21 cellular contexts compared by ENCODE assay signal in the genomic region with DNA sequence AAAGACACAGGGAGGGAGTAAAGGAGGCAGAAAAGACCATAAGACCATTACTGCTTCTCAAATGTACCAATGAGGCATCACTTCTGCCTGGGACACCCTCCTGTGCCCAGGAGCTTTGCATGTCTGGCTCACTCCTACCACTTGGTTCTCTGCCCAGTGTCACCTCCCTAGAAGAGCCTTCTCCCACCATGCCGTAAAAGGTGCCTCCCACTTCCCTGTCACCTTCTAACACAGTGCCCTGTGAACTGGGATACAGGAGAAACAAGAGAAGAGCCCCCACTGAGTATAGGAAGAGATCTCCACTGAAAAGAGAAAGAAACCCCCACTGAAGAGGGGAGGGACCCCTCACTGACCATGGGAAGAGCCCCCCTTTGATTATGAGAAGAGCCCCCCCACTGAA.
DNase-seq lines count a peak whose midpoint lies in the region; ATAC-seq, FAIRE-seq and TF ChIP-seq lines count a peak whose summit lies in the region.
"Had no signal": no experiment of that assay in that cellular context is flagged by ENCODE, and none has a peak within 500 bp of the region (broad histone marks: within the 10 kb centered on the region; RNA-seq: fewer than 3 reads in every experiment).

No MANE protein-coding gene starts in this region.

- H2BK20ac ChIP-seq in H1 (ENCODE audit: low read length), result 0 out of 2 replicates have a peak overlapping the region, but pooled peaks have one; percentile 86

- H2BK5ac ChIP-seq in H1 (ENCODE audit: low read depth, low read length), result no peak overlapping the region

- H3K27me3 ChIP-seq in H1 (replicated peaks in 1 of 4; ENCODE audit: control insufficient read depth in 3 of 4, extremely low read depth in 1 of 4, insufficient read depth in 3 of 4, low read length in 3 of 4) (no peaks in the 10 kb centered on the region), testis (no peaks in the 10 kb centered on the region)

- H2AFZ ChIP-seq in H1 (ENCODE audit: low read length), result no peak overlapping the region

- H3K79me1 ChIP-seq in H1 (ENCODE audit: low read depth, low read length), result no peaks in the 10 kb centered on the region

- TF ChIP-seq RAD21 in H1 (IDR thresholded peaks at IDR 0.05 in 1 of 2, conservative IDR thresholded peaks at IDR 0.05 in 1 of 2; ENCODE audit: low read depth in 2 of 2, low read length in 2 of 2), result no peak

- H3K23me2 ChIP-seq in H1 (ENCODE audit: low read depth, low read length), result no peaks in the 10 kb centered on the region

- WGBS in H1 (ENCODE audit: extremely low coverage in 1 of 2, insufficient coverage in 1 of 2, insufficient read length in 1 of 2, insufficient replicate concordance in 2 of 2, low coverage in 1 of 2, low lambda C conversion rate in 2 of 2, missing lambda C conversion rate in 1 of 2), 2 experiments, result 100% methylated on average over 1 of the region's 1 CpG; no CpG with 5 or more reads in 1 of the 2 experiments
- 31 to 36% methylated on average over 1 of the region's 1 CpG for WGBS in testis, 2 donors

- 0 out of 2 replicates have a peak overlapping the region, but pooled peaks have one; percentile 50 for H2BK12ac ChIP-seq in H1 (ENCODE audit: low read depth, low read length)

- no peak overlapping the region for H3K18ac ChIP-seq in H1 (ENCODE audit: extremely low read depth, low read length)

- no peak overlapping the region for H2BK120ac ChIP-seq in H1 (replicated peaks; ENCODE audit: low read depth, low read length)

- no peaks in the 10 kb centered on the region for H4K20me1 ChIP-seq in H1 (replicated peaks in 1 of 2; ENCODE audit: control insufficient read depth in 1 of 2, insufficient read depth in 2 of 2, low read length in 2 of 2)

- H3K36me3 ChIP-seq in H1 (ENCODE audit: control insufficient read depth in 2 of 4, insufficient read depth in 4 of 4, low read length in 3 of 4) (no peaks in the 10 kb centered on the region), testis (ENCODE audit: low read depth, missing control alignments) (no peaks in the 10 kb centered on the region)

- H4K5ac ChIP-seq in H1 (ENCODE audit: insufficient read length, low read depth, low read length), result no peak overlapping the region

- H3K4ac ChIP-seq in H1 (replicated peaks; ENCODE audit: insufficient read length, low read depth, low read length), result no peak overlapping the region

- H3K56ac ChIP-seq in H1 (replicated peaks; ENCODE audit: insufficient read length, low read depth, low read length), result no peak overlapping the region

- H2BK15ac ChIP-seq in H1 (ENCODE audit: low read length), result no peak overlapping the region

- TF ChIP-seq POLR2A in H1 (IDR thresholded peaks at IDR 0.05; ENCODE audit: control extremely low read depth in 1 of 2, low read depth in 2 of 2, low read length in 2 of 2) (no peak), testis (IDR thresholded peaks at IDR 0.05) (no peak)

- intact Hi-C loops in testis (cut with DNase I; ENCODE audit: low total_unique reads), result no loop called here

- no peak overlapping the region for H3K4me2 ChIP-seq in H1 (ENCODE audit: insufficient read depth in 1 of 2, low read depth in 2 of 2, low read length in 2 of 2)

- CTCF ChIA-PET in H1 (lab: Charles Lee; ENCODE audit: partially characterized antibody), result interaction anchor here (0.7 to 1.5 kb wide), 4 partner anchors 12 to 120 kb away, joined by 3 to 4 read pairs (median 3); no protein-coding TSS in a partner anchor

- no peaks in the 10 kb centered on the region for H3K9me3 ChIP-seq in H1 (ENCODE audit: insufficient read depth in 2 of 2, low read depth in 1 of 2, low read length in 1 of 2)
- no peaks in the 10 kb centered on the region for H3K9me3 ChIP-seq in testis

- POLR2A ChIA-PET in H1 (lab: Charles Lee; ENCODE audit: partially characterized antibody), result no interaction called here

- no peak overlapping the region for H4K91ac ChIP-seq in H1 (replicated peaks; ENCODE audit: insufficient read length, low read length)

- no peak for TF ChIP-seq EP300 in H1 (IDR thresholded peaks at IDR 0.05; ENCODE audit: borderline replicate concordance in 1 of 2, low read depth in 2 of 2, low read length in 2 of 2)

- no peak overlapping the region for H4K8ac ChIP-seq in H1 (ENCODE audit: extremely low read depth, insufficient read depth, low read length)

- H3K9ac ChIP-seq in H1 (replicated peaks in 1 of 4; ENCODE audit: extremely low read depth in 1 of 4, low read depth in 3 of 4, low read length in 3 of 4), result no peak overlapping the region

- H3K23ac ChIP-seq in H1 (ENCODE audit: insufficient read length), result no peak overlapping the region

- H2AK5ac ChIP-seq in H1 (ENCODE audit: low read depth, low read length), result no peak overlapping the region

- no peak for FAIRE-seq in H1 (lab: Jason Lieb, UNC)
- FAIRE-seq: A204.1, GM12878, GM19239 had no signal

- H3K14ac ChIP-seq in H1 (ENCODE audit: insufficient read length), result no peak overlapping the region

- H3K27ac ChIP-seq in H1 (ENCODE audit: low read depth, low read length) (no peak overlapping the region), testis (no peak overlapping the region)
- H3K27ac ChIP-seq: 22Rv1 had no signal

- H3K4me3 ChIP-seq in H1 (ENCODE audit: extremely low read depth in 1 of 4, insufficient read depth in 2 of 4, low read depth in 3 of 4, low read length in 4 of 4), result no peak overlapping the region
- no peak overlapping the region for H3K4me3 ChIP-seq in testis
- H3K4me3 ChIP-seq: GM12878 had no signal

- ATAC-seq in stimulated activated naive CD8-positive, alpha-beta T cell treated with anti-CD3 and anti-CD28 coated beads, Interleukin-15, Interleukin-2, amounts not matched to agents 100 U/mL and 50 U/mL, for 24 hours, result no peak
- ATAC-seq: GM12878 had no signal

- DNase-seq in DMS53 (lab: John Stamatoyannopoulos, UW) (peak; percentile 53), DMS53 treated with DMSO at 0.1 percent for 48 hours (lab: John Stamatoyannopoulos, UW; ENCODE audit: unreplicated experiment) (no peak), H1 (ENCODE audit: low read depth in 1 of 2, low spot score in 2 of 2) (no peak), testis (peak; percentile 42)
- DNase-seq in stimulated activated CD4-positive, alpha-beta T cell treated with anti-CD3 and anti-CD28 coated beads, Interleukin-15, amount 100 ng/mL, for 24 hours, result no peak
- no peak for DNase-seq in stimulated activated naive CD8-positive, alpha-beta T cell treated with anti-CD3 and anti-CD28 coated beads, Interleukin-15, Interleukin-2, amounts not matched to agents 100 U/mL and 50 U/mL, for 24 hours
- DNase-seq: ACHN; C1 segment of cervical spinal cord; Calu3; CD4-positive, alpha-beta memory T cell; COR-L47; DMS79; EL; GDM1; GOT3; H7; HCEC 1CT had no signal

- H3K4me1 ChIP-seq in H1 (replicated peaks in 1 of 4; ENCODE audit: control insufficient read depth in 3 of 4, insufficient read depth in 4 of 4, low read length in 3 of 4) (peaks cover 4 to 11% (median 7%) of the 10 kb centered on the region in 4 experiments; a peak in 5 of 7 replicates), testis (peaks cover 12% of the 10 kb centered on the region)

- TF ChIP-seq CTCF in H1 (IDR thresholded peaks at IDR 0.05; ENCODE audit: control extremely low read depth in 1 of 3, insufficient read depth in 1 of 3, low read depth in 1 of 3, low read length in 3 of 3), result no peak
- no peak for TF ChIP-seq CTCF in testis (IDR thresholded peaks at IDR 0.05)

- no peaks in the 10 kb centered on the region for H3K79me2 ChIP-seq in H1 (ENCODE audit: control insufficient read depth in 1 of 2, insufficient read depth in 2 of 2, low read length in 2 of 2)

TF ChIP-seq in H1, 55 proteins besides CTCF, POLR2A, EP300 and RAD21:
- TF ChIP-seq SIN3A (conservative IDR thresholded peaks at IDR 0.05 in 1 of 2, IDR thresholded peaks at IDR 0.05 in 1 of 2; ENCODE audit: low read depth in 1 of 2, low read length in 2 of 2), result no peak
- TF ChIP-seq, protein P1, sequence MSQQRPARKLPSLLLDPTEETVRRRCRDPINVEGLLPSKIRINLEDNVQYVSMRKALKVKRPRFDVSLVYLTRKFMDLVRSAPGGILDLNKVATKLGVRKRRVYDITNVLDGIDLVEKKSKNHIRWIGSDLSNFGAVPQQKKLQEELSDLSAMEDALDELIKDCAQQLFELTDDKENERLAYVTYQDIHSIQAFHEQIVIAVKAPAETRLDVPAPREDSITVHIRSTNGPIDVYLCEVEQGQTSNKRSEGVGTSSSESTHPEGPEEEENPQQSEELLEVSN (IDR thresholded peaks at IDR 0.05), result no peak
- no peak for TF ChIP-seq SUZ12 (IDR thresholded peaks at IDR 0.05; ENCODE audit: low read length)
- TF ChIP-seq RFX5 (IDR thresholded peaks at IDR 0.05; ENCODE audit: borderline replicate concordance, low read depth, low read length), result no peak
- no peak for TF ChIP-seq TBP (IDR thresholded peaks at IDR 0.05; ENCODE audit: low read depth, low read length)
- no peak for TF ChIP-seq TCF12 (IDR thresholded peaks at IDR 0.05; ENCODE audit: low read depth, low read length)
- TF ChIP-seq EZH2 (IDR thresholded peaks at IDR 0.05; ENCODE audit: low read depth, low read length, severe bottlenecking), result no peak
- TF ChIP-seq YY1 (IDR thresholded peaks at IDR 0.05; ENCODE audit: low read depth, low read length), result no peak
- TF ChIP-seq NANOG (IDR thresholded peaks at IDR 0.05; ENCODE audit: insufficient read depth, low read depth, low read length, poor library complexity, severe bottlenecking), result no peak
- no peak for TF ChIP-seq ZNF274 (IDR thresholded peaks at IDR 0.05; ENCODE audit: borderline replicate concordance, extremely low read depth, low read length)

Comparison
In these comparisons a context has a peak if more than half of its experiments do, and no peak if none do; other contexts are left out.
1. DNase-seq: peak in DMS53 (single experiment) and testis (single experiment); none in DMS53 treated with DMSO at 0.1 percent for 48 hours (single experiment), H1 (0 of 2), stimulated activated CD4-positive, alpha-beta T cell treated with anti-CD3 and anti-CD28 coated beads, Interleukin-15, amount 100 ng/mL, for 24 hours (single experiment) and stimulated activated naive CD8-positive, alpha-beta T cell treated with anti-CD3 and anti-CD28 coated beads, Interleukin-15, Interleukin-2, amounts not matched to agents 100 U/mL and 50 U/mL, for 24 hours (single experiment).